Comparison of ENCODE assay signal across 26 cellular contexts in the genomic region with DNA sequence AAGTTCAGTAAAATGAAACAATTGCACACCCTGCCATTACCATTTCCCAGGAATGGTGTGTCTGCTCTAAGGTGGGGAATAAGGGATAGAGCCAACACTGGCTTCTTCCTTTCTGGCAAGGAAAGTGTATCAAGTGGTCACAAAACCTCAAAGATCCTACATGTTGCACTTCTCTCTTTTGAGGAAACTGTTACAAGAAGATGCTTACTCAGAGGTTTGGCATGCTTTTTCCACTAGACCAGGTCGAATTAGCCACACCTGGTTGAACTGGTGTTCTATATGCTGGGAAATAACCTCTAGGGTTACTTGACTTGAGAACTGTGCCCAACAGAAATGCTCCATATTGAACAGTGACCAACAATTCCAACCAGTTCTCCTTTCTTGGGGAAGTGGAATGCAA.
"Had no signal": no experiment of that assay in that cellular context is flagged by ENCODE, and none has a peak within 500 bp of the region (broad histone marks: within the 10 kb centered on the region; RNA-seq: fewer than 3 reads in every experiment).

No MANE protein-coding gene starts in this region.

- H3K9me3 ChIP-seq: body of pancreas, colonic mucosa had no signal

- H3K27me3 ChIP-seq: body of pancreas, cardiac muscle cell, colonic mucosa, esophagus squamous epithelium, gastroesophageal sphincter had no signal

- DNase-seq: activated CD4-positive, alpha-beta memory T cell treated with anti-CD3 and anti-CD28 coated beads, Interleukin-2, amount 10 ng/mL, durations not matched to agents 7 days and 5 days; activated CD4-positive, alpha-beta T cell treated with anti-CD3 and anti-CD28 coated beads for 1 hour; activated CD4-positive, alpha-beta T cell treated with anti-CD3 and anti-CD28 coated beads for 4 hours; activated CD4-positive, alpha-beta T cell treated with anti-CD3 and anti-CD28 coated beads, Interleukin-2, amount 10 ng/mL, durations not matched to agents 7 days and 5 days; activated CD4-positive, alpha-beta T cell treated with anti-CD3 and anti-CD28 coated beads, Interleukin-2, amount 50 U/mL, for 4 hours; activated CD4-positive, CD25-positive, alpha-beta regulatory T cell; activated CD8-positive, alpha-beta memory T cell treated with anti-CD3 and anti-CD28 coated beads, Interleukin-2, amount 50 U/mL, for 48 hours; activated gamma-delta T cell; activated naive CD4-positive, alpha-beta T cell; activated naive CD4-positive, alpha-beta T cell treated with anti-CD3 and anti-CD28 coated beads, Interleukin-2, amount 10 ng/mL, durations not matched to agents 7 days and 5 days; activated naive CD8-positive, alpha-beta T cell treated with anti-CD3 and anti-CD28 coated beads, Interleukin-2, amount 10 ng/mL, durations not matched to agents 7 days and 5 days; activated T-cell treated with anti-CD3 and anti-CD28 coated beads for 4 hours; activated T-cell treated with anti-CD3 and anti-CD28 coated beads, Interleukin-2, amount 50 U/mL, for 24 hours; activated T-cell treated with anti-CD3 and anti-CD28 coated beads, Interleukin-2, amount 50 U/mL, for 72 hours; anterior cingulate cortex; body of pancreas; central memory CD4-positive, alpha-beta T cell; cerebellar nuclear complex; colonic mucosa; effector CD8-positive, alpha-beta T cell; esophagus squamous epithelium; foreskin melanocyte; T-helper 2 cell had no signal

- H3K27ac ChIP-seq: body of pancreas, cardiac muscle cell, colonic mucosa, esophagus squamous epithelium, gastroesophageal sphincter had no signal

- H3K4me3 ChIP-seq: body of pancreas, cardiac muscle cell, colonic mucosa, esophagus squamous epithelium, gastroesophageal sphincter had no signal

- ATAC-seq: activated naive CD4-positive, alpha-beta T cell treated with anti-CD3 and anti-CD28 coated beads, Interleukin-2, amount 50 U/mL, for 72 hours; activated T-cell treated with anti-CD3 and anti-CD28 coated beads, Interleukin-2, amount 50 U/mL, for 72 hours; body of pancreas; gastroesophageal sphincter had no signal

- H3K36me3 ChIP-seq: cardiac muscle cell, colonic mucosa, esophagus squamous epithelium, gastroesophageal sphincter had no signal

- H3K4me1 ChIP-seq: body of pancreas, colonic mucosa, esophagus squamous epithelium, gastroesophageal sphincter had no signal
